ENCODE assay signal across 1 cellular context in the genomic region with DNA sequence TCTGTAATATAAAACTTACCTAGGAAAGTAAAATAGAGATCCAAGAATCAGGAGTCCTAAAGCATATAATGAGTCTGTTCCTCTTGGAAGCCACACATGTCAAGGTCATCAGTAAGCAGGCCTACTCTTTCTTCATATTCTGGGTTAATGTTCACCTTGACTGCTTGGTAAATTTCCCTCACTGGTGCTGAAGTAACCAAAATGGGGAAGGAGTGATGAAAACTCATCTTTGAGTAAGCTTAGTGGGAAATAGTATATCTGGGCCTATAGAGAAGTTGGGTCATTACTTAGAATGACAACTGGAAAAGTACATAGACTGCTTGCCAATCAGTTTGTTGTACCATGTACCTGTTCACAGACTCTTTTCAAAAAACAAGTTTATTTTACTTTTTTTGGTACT.
A peak's percentile ranks its signal among the peaks of the same experiment; 100 is the strongest.
TF ChIP-seq lines count a peak whose summit lies in the region.

No MANE protein-coding gene starts in this region.

TF ChIP-seq in WTC11, 78 proteins besides CTCF, POLR2A, EP300 and RAD21 (continued from another document):
- TF ChIP-seq, protein P1, sequence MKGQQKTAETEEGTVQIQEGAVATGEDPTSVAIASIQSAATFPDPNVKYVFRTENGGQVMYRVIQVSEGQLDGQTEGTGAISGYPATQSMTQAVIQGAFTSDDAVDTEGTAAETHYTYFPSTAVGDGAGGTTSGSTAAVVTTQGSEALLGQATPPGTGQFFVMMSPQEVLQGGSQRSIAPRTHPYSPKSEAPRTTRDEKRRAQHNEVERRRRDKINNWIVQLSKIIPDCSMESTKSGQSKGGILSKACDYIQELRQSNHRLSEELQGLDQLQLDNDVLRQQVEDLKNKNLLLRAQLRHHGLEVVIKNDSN (CRISPR knock-in tag; IDR thresholded peaks at IDR 0.05), result no peak
- TF ChIP-seq, protein P2, sequence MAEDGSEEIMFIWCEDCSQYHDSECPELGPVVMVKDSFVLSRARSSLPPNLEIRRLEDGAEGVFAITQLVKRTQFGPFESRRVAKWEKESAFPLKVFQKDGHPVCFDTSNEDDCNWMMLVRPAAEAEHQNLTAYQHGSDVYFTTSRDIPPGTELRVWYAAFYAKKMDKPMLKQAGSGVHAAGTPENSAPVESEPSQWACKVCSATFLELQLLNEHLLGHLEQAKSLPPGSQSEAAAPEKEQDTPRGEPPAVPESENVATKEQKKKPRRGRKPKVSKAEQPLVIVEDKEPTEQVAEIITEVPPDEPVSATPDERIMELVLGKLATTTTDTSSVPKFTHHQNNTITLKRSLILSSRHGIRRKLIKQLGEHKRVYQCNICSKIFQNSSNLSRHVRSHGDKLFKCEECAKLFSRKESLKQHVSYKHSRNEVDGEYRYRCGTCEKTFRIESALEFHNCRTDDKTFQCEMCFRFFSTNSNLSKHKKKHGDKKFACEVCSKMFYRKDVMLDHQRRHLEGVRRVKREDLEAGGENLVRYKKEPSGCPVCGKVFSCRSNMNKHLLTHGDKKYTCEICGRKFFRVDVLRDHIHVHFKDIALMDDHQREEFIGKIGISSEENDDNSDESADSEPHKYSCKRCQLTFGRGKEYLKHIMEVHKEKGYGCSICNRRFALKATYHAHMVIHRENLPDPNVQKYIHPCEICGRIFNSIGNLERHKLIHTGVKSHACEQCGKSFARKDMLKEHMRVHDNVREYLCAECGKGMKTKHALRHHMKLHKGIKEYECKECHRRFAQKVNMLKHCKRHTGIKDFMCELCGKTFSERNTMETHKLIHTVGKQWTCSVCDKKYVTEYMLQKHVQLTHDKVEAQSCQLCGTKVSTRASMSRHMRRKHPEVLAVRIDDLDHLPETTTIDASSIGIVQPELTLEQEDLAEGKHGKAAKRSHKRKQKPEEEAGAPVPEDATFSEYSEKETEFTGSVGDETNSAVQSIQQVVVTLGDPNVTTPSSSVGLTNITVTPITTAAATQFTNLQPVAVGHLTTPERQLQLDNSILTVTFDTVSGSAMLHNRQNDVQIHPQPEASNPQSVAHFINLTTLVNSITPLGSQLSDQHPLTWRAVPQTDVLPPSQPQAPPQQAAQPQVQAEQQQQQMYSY (CRISPR knock-in tag; IDR thresholded peaks at IDR 0.05), result no peak
- 0 out of 2 replicates have a peak, but pooled peaks have one; percentile 24 for TF ChIP-seq GABPB1 (CRISPR knock-in tag; IDR thresholded peaks at IDR 0.05)
